Comparison of ENCODE assay signal across 15 cellular contexts in the genomic region with DNA sequence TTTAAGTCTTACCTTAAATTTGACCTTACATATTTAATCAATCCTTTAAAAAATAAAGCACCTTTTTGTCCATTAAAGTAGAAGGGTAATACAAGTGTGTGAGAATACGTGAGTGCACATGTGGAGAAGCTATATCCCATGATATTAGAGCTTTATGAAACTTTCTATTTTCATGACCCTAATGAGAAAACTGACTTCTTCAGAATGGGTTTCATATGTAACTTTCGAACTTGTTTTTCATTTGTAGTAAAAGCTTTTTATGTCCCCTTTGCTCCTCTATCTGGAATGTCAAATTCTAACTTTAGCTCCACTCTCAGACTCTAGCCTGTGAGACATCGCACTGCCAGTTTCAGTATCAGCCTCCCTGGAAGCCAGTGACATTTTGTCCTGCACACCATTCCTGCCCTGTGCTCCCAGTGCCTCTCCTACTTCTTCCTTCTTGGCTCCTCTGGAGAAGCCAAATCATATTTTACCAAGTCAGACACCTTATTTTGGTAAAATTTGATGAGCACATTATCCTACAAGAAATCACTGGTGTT.
"Had no signal": no experiment of that assay in that cellular context is flagged by ENCODE, and none has a peak within 500 bp of the region (broad histone marks: within the 10 kb centered on the region; RNA-seq: fewer than 3 reads in every experiment).

No MANE protein-coding gene starts in this region.

- H3K9me3 Mint-ChIP-seq: nephron progenitor cell, T-cell had no signal

- H3K9me3 ChIP-seq: gastroesophageal sphincter, mucosa of descending colon had no signal

- H3K27ac Mint-ChIP-seq: activated CD8-positive, alpha-beta T cell treated with anti-CD3 and anti-CD28 coated beads, Interleukin-2, amount 10 ng/mL, durations not matched to agents 7 days and 5 days had no signal

- ATAC-seq: activated CD8-positive, alpha-beta T cell treated with anti-CD3 and anti-CD28 coated beads, Interleukin-2, amount 10 ng/mL, durations not matched to agents 7 days and 5 days; gastroesophageal sphincter; mucosa of descending colon; T-cell had no signal

- H3K27me3 Mint-ChIP-seq: T-cell had no signal

- H3K27ac ChIP-seq: gastroesophageal sphincter, SK-N-MC, skin epidermis, WERI-Rb-1 had no signal

- H3K4me3 ChIP-seq: gastroesophageal sphincter, mucosa of descending colon, SK-N-MC, skin epidermis had no signal

- H3K4me3 Mint-ChIP-seq: activated CD8-positive, alpha-beta T cell treated with anti-CD3 and anti-CD28 coated beads, Interleukin-2, amount 10 ng/mL, durations not matched to agents 7 days and 5 days; nephron progenitor cell; T-cell had no signal

- H3K27me3 ChIP-seq: gastroesophageal sphincter had no signal

- DNase-seq: activated CD4-positive, alpha-beta T cell treated with anti-CD3 and anti-CD28 coated beads for 4 hours; activated CD8-positive, alpha-beta memory T cell treated with anti-CD3 and anti-CD28 coated beads, Interleukin-2, amount 50 U/mL, for 48 hours; activated CD8-positive, alpha-beta T cell treated with anti-CD3 and anti-CD28 coated beads, Interleukin-2, amount 10 ng/mL, durations not matched to agents 7 days and 5 days; activated naive CD4-positive, alpha-beta T cell treated with Interleukin-2 at 50 U/mL for 16 hours; central memory CD4-positive, alpha-beta T cell; effector memory CD4-positive, alpha-beta T cell; mucosa of descending colon; nephron progenitor cell; T-cell; T1000; trophoblast cell; WERI-Rb-1 had no signal

- H3K36me3 ChIP-seq: gastroesophageal sphincter, WERI-Rb-1 had no signal
